ENCODE assay signal across 30 cellular contexts in the genomic region with DNA sequence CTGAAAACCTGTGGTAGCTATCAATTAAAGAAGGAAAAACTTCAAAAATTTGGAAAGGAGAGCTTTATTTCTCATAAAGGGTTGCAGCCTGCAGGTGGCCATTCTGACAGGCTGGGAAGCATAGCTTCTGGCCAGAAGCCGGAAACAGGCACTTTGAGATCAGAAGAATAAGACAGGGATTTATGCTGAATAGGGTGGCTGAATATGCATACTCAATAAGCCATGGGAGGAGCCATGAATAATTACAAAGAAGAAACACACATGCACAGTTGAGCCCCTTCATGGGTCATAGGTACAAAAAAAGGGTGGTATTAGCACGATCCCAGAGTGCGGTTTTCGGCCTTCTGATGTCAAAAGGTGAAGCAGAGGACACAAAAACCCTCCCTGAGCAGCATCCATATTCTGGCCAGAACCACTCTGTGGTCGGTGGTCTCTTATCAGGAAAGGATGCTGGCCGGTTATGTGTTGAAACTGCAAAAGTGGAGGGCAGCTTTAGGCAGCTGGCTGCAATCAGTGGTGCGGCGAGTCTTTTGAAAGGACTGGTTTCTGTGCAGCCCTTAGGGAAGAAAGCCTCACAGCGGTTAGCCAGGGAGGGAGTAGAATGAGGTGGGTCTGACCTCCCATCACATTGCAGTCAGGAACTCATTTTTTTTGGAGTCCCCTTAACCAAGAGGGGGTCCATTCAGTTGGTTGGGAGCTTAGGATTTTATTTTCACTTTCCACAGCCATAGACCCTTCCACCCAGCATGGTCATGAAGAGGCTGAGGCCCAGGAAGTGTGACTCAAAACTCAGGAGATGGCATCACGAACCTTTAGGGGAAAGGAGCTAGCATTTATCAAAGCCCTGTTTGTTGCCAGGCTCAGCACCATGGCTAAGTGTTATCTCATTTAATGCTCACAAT. TPM values are rescaled to one million over a fixed set of nuclear protein-coding genes. Genes with fewer than 3 reads are reported as not detected.
DNase-seq lines count a peak whose midpoint lies in the region; TF ChIP-seq lines count a peak whose summit lies in the region.
"Had no signal": no experiment of that assay in that cellular context is flagged by ENCODE, and none has a peak within 500 bp of the region (broad histone marks: within the 10 kb centered on the region; RNA-seq: fewer than 3 reads in every experiment).

No MANE protein-coding gene starts in this region.

- CTCF ChIA-PET in Caco-2 (lab: Charles Lee) (interaction anchor here (1.3 kb wide), 1 partner anchor 413 kb away, joined by 5 read pairs; no protein-coding TSS in a partner anchor), RWPE1 (lab: Yijun Ruan, JAX) (interaction anchor here (0.6 to 1.0 kb wide), 2 partner anchors 16 to 34 kb away, joined by 3 to 4 read pairs; no protein-coding TSS in a partner anchor)

- no peak overlapping the region for H3K4me3 ChIP-seq in Caco-2 (ENCODE audit: low read depth, low read length)
- H3K4me3 ChIP-seq: BLaER1, MG63, skin epidermis, stomach, tibial nerve had no signal

- peak overlapping the region; percentile 50 for H3K27ac Mint-ChIP-seq in Caco-2 (ENCODE audit: unreplicated experiment)
- H3K27ac Mint-ChIP-seq in neural crest cell (ENCODE audit: unreplicated experiment), result peak overlapping the region; percentile 81
- no peak overlapping the region for H3K27ac Mint-ChIP-seq in activated T-helper 1 cell treated with anti-CD3 and anti-CD28 coated beads, Interleukin-12 subunit alpha, Interleukin-12 subunit beta, Interleukin-2, Interleukin-4 antibody, amounts not matched to agents 30 ng/mL and 10 ng/mL and 1 ng/mL, durations not matched to agents 14 hours and 24 hours and 36 hours
- no peak overlapping the region for H3K27ac Mint-ChIP-seq in mesothelial cell of epicardium
- H3K27ac Mint-ChIP-seq: activated CD4-positive, alpha-beta T cell treated with anti-CD3 and anti-CD28 coated beads for 36 hours; activated naive CD4-positive, alpha-beta T cell treated with anti-CD3 and anti-CD28 coated beads for 36 hours; activated T-cell treated with anti-CD3 and anti-CD28 coated beads, Interleukin-2, amount 50 U/mL, for 72 hours; T-helper 17 cell had no signal

- intact Hi-C loops in Caco-2 (cut with micrococcal nuclease; ENCODE audit: unreplicated experiment), result no loop called here
- intact Hi-C loops in activated T-helper 1 cell treated with anti-CD3 and anti-CD28 coated beads, Interleukin-12 subunit alpha, Interleukin-12 subunit beta, Interleukin-2, Interleukin-4 antibody, amounts not matched to agents 30 ng/mL and 10 ng/mL and 1 ng/mL, durations not matched to agents 14 hours and 24 hours and 36 hours (cut with micrococcal nuclease), result no loop called here

- H3K9me3 ChIP-seq in Caco-2, result no peaks in the 10 kb centered on the region
- H3K9me3 ChIP-seq: BLaER1, MG63, stomach, tibial nerve had no signal

- POLR2A ChIA-PET in Caco-2 (lab: Charles Lee) (interaction anchor here (0.9 kb wide), 1 partner anchor 35 kb away, joined by 5 read pairs; a partner anchor contains a TSS), RWPE1 (lab: Yijun Ruan, JAX; ENCODE audit: low non-redundant PET) (no interaction called here)

- TF ChIP-seq CTCF in Caco-2 (IDR thresholded peaks at IDR 0.05; ENCODE audit: insufficient read depth in 1 of 2, low read depth in 1 of 2, low read length in 1 of 2, severe bottlenecking in 1 of 2, unreplicated experiment in 1 of 2), result no peak
- no peak for TF ChIP-seq CTCF in neural crest cell (conservative IDR thresholded peaks at IDR 0.05)
- TF ChIP-seq CTCF in RWPE1 (conservative IDR thresholded peaks at IDR 0.05; ENCODE audit: low read depth), result no peak
- TF ChIP-seq CTCF in mesothelial cell of epicardium (IDR thresholded peaks at IDR 0.05; ENCODE audit: unreplicated experiment), result no peak

- H3K4me3 Mint-ChIP-seq in Caco-2 (ENCODE audit: unreplicated experiment), result no peak overlapping the region
- H3K4me3 Mint-ChIP-seq in neural crest cell, result no peak overlapping the region
- H3K4me3 Mint-ChIP-seq in activated T-helper 1 cell treated with anti-CD3 and anti-CD28 coated beads, Interleukin-12 subunit alpha, Interleukin-12 subunit beta, Interleukin-2, Interleukin-4 antibody, amounts not matched to agents 30 ng/mL and 10 ng/mL and 1 ng/mL, durations not matched to agents 14 hours and 24 hours and 36 hours, result no peak overlapping the region
- no peak overlapping the region for H3K4me3 Mint-ChIP-seq in mesothelial cell of epicardium
- H3K4me3 Mint-ChIP-seq: activated CD4-positive, alpha-beta T cell treated with anti-CD3 and anti-CD28 coated beads for 36 hours; activated naive CD4-positive, alpha-beta T cell treated with anti-CD3 and anti-CD28 coated beads for 36 hours; activated T-cell treated with anti-CD3 and anti-CD28 coated beads, Interleukin-2, amount 50 U/mL, for 72 hours; naive thymus-derived CD8-positive, alpha-beta T cell; T-helper 17 cell had no signal

- H3K4me1 ChIP-seq in Caco-2, result peaks cover 20% of the 10 kb centered on the region
- H3K4me1 ChIP-seq: BLaER1, tibial nerve had no signal

- H3K4me1 Mint-ChIP-seq in Caco-2 (ENCODE audit: low read depth, unreplicated experiment) (peaks cover 29% of the 10 kb centered on the region), neural crest cell (peaks cover 52% of the 10 kb centered on the region), mesothelial cell of epicardium (no peaks in the 10 kb centered on the region)
- no peaks in the 10 kb centered on the region for H3K4me1 Mint-ChIP-seq in activated T-helper 1 cell treated with anti-CD3 and anti-CD28 coated beads, Interleukin-12 subunit alpha, Interleukin-12 subunit beta, Interleukin-2, Interleukin-4 antibody, amounts not matched to agents 30 ng/mL and 10 ng/mL and 1 ng/mL, durations not matched to agents 14 hours and 24 hours and 36 hours (ENCODE audit: low read depth)
- H3K4me1 Mint-ChIP-seq: activated CD4-positive, alpha-beta T cell treated with anti-CD3 and anti-CD28 coated beads for 36 hours; T-helper 17 cell had no signal

- DNase-seq in Caco-2 (no peak), M059J (ENCODE audit: low read depth) (peak; percentile 59), SW 1271 (lab: John Stamatoyannopoulos, UW) (peak; percentile 59 to 81), neural crest cell (ENCODE audit: low read depth, low spot score) (no peak), RWPE1 (ENCODE audit: low spot score) (no peak), UCSD-AML1 (lab: John Stamatoyannopoulos, UW; ENCODE audit: unreplicated experiment) (no peak), mesothelial cell of epicardium (ENCODE audit: low spot score in 2 of 2, unreplicated experiment in 2 of 2) (no peak)
- DNase-seq in activated T-helper 1 cell treated with anti-CD3 and anti-CD28 coated beads, Interleukin-12 subunit alpha, Interleukin-12 subunit beta, Interleukin-2, Interleukin-4 antibody, amounts not matched to agents 30 ng/mL and 10 ng/mL and 1 ng/mL, durations not matched to agents 14 hours and 24 hours and 36 hours (ENCODE audit: low spot score), result no peak
- DNase-seq: ACHN; activated CD4-positive, alpha-beta T cell treated with anti-CD3 and anti-CD28 coated beads for 36 hours; activated naive CD4-positive, alpha-beta T cell treated with anti-CD3 and anti-CD28 coated beads for 36 hours; activated T-cell treated with anti-CD3 and anti-CD28 coated beads, Interleukin-2, amount 50 U/mL, for 72 hours; amniotic stem cell; effector CD4-positive, alpha-beta T cell; head of caudate nucleus; KBM-7; MG63; midbrain; NCI-H1436; NCI-H524; NK-92 treated with Interleukin-12 subunit alpha and Interleukin-12 subunit beta, amount 100 ng/mL, for 24 hours; stomach; T-helper 17 cell had no signal

- H3K27me3 Mint-ChIP-seq in Caco-2 (ENCODE audit: insufficient read depth, unreplicated experiment) (no peaks in the 10 kb centered on the region), neural crest cell (ENCODE audit: low read depth) (peaks cover 5% of the 10 kb centered on the region), mesothelial cell of epicardium (ENCODE audit: low read depth) (peaks cover 43% of the 10 kb centered on the region)
- H3K27me3 Mint-ChIP-seq in activated T-helper 1 cell treated with anti-CD3 and anti-CD28 coated beads, Interleukin-12 subunit alpha, Interleukin-12 subunit beta, Interleukin-2, Interleukin-4 antibody, amounts not matched to agents 30 ng/mL and 10 ng/mL and 1 ng/mL, durations not matched to agents 14 hours and 24 hours and 36 hours (ENCODE audit: insufficient read depth), result peaks cover 10% of the 10 kb centered on the region

- no peak overlapping the region for H3K27ac ChIP-seq in RWPE1
- H3K27ac ChIP-seq: BLaER1, epithelial cell of prostate, skin epidermis, stomach, tibial nerve had no signal

- H3K36me3 Mint-ChIP-seq in Caco-2 (ENCODE audit: insufficient read depth, unreplicated experiment) (no peaks in the 10 kb centered on the region), neural crest cell (ENCODE audit: low read depth) (peaks cover 3% of the 10 kb centered on the region), mesothelial cell of epicardium (no peaks in the 10 kb centered on the region)
- no peaks in the 10 kb centered on the region for H3K36me3 Mint-ChIP-seq in activated T-helper 1 cell treated with anti-CD3 and anti-CD28 coated beads, Interleukin-12 subunit alpha, Interleukin-12 subunit beta, Interleukin-2, Interleukin-4 antibody, amounts not matched to agents 30 ng/mL and 10 ng/mL and 1 ng/mL, durations not matched to agents 14 hours and 24 hours and 36 hours (ENCODE audit: low read depth)
- H3K36me3 Mint-ChIP-seq: naive thymus-derived CD8-positive, alpha-beta T cell had no signal

- BruUV-seq in Caco-2 (replicated peaks; lab: Mats Ljungman, UMichigan), result no TSS peak

- peaks cover 11% of the 10 kb centered on the region for H3K9me3 Mint-ChIP-seq in Caco-2 (ENCODE audit: unreplicated experiment)
- H3K9me3 Mint-ChIP-seq in neural crest cell, result no peaks in the 10 kb centered on the region
- H3K9me3 Mint-ChIP-seq in activated T-helper 1 cell treated with anti-CD3 and anti-CD28 coated beads, Interleukin-12 subunit alpha, Interleukin-12 subunit beta, Interleukin-2, Interleukin-4 antibody, amounts not matched to agents 30 ng/mL and 10 ng/mL and 1 ng/mL, durations not matched to agents 14 hours and 24 hours and 36 hours, result no peaks in the 10 kb centered on the region
- H3K9me3 Mint-ChIP-seq in mesothelial cell of epicardium, result no peaks in the 10 kb centered on the region
- H3K9me3 Mint-ChIP-seq: activated naive CD4-positive, alpha-beta T cell treated with anti-CD3 and anti-CD28 coated beads for 36 hours; activated T-cell treated with anti-CD3 and anti-CD28 coated beads, Interleukin-2, amount 50 U/mL, for 72 hours; naive thymus-derived CD8-positive, alpha-beta T cell had no signal

- H3K27me3 ChIP-seq in Caco-2 (replicated peaks; ENCODE audit: control insufficient read depth, insufficient read depth, low read length), result no peaks in the 10 kb centered on the region; the same call in 1 of the 2 replicates
- H3K27me3 ChIP-seq: BLaER1, MG63, tibial nerve had no signal

- no peaks in the 10 kb centered on the region for H3K36me3 ChIP-seq in Caco-2 (ENCODE audit: control insufficient read depth, insufficient read depth, low read length)
- H3K36me3 ChIP-seq: BLaER1, MG63, stomach, tibial nerve had no signal

RNA-seq across cellular contexts. Expression of a gene that starts 34.7 kb away (rescaled TPM):
- total RNA-seq in Caco-2 (2022), result 22.4 and 24.6 TPM in 2 replicates
- total RNA-seq in M059J (2014; rRNA removed; shearing (Covaris generic)), result 6.1 and 6.2 TPM in 2 replicates
- 18.5 and 21.1 TPM in 2 replicates for total RNA-seq in neural crest cell
- 16.6 and 21.7 TPM in 2 replicates for total RNA-seq in activated T-helper 1 cell treated with anti-CD3 and anti-CD28 coated beads, Interleukin-12 subunit alpha, Interleukin-12 subunit beta, Interleukin-2, Interleukin-4 antibody, amounts not matched to agents 30 ng/mL and 10 ng/mL and 1 ng/mL, durations not matched to agents 14 hours and 24 hours and 36 hours
- total RNA-seq in mesothelial cell of epicardium, result 21.8 to 25.5 TPM (median 22.6 TPM) in 3 replicates

RNA-seq across cellular contexts. Expression of a gene that starts 58.1 kb away (rescaled TPM):
- total RNA-seq in Caco-2 (2022), result 0.09 and 0.19 TPM in 2 replicates
- not detected in 2 replicates for total RNA-seq in M059J (2014; rRNA removed; shearing (Covaris generic))
- 0.14 TPM in 1 of 2 replicates, not detected in the other for total RNA-seq in neural crest cell
- total RNA-seq in activated T-helper 1 cell treated with anti-CD3 and anti-CD28 coated beads, Interleukin-12 subunit alpha, Interleukin-12 subunit beta, Interleukin-2, Interleukin-4 antibody, amounts not matched to agents 30 ng/mL and 10 ng/mL and 1 ng/mL, durations not matched to agents 14 hours and 24 hours and 36 hours, result 0.26 and 0.32 TPM in 2 replicates
- 0.09 to 0.13 TPM (median 0.11 TPM) in 3 replicates for total RNA-seq in mesothelial cell of epicardium
- total RNA-seq: activated CD4-positive, alpha-beta T cell treated with anti-CD3 and anti-CD28 coated beads for 36 hours; chondrocyte; renal cortical epithelial cell; tibial nerve had no signal

Comparison
In these comparisons a context has a peak if more than half of its experiments do, and no peak if none do; other contexts are left out.
1. DNase-seq: peak in M059J (single experiment) and SW 1271 (2 of 2); none in Caco-2 (0 of 2), neural crest cell (single experiment), activated T-helper 1 cell treated with anti-CD3 and anti-CD28 coated beads, Interleukin-12 subunit alpha, Interleukin-12 subunit beta, Interleukin-2, Interleukin-4 antibody, amounts not matched to agents 30 ng/mL and 10 ng/mL and 1 ng/mL, durations not matched to agents 14 hours and 24 hours and 36 hours (single experiment), RWPE1 (single experiment), UCSD-AML1 (single experiment) and mesothelial cell of epicardium (0 of 2).
2. H3K27ac Mint-ChIP-seq: peak in Caco-2 (single experiment) and neural crest cell (single experiment); none in activated T-helper 1 cell treated with anti-CD3 and anti-CD28 coated beads, Interleukin-12 subunit alpha, Interleukin-12 subunit beta, Interleukin-2, Interleukin-4 antibody, amounts not matched to agents 30 ng/mL and 10 ng/mL and 1 ng/mL, durations not matched to agents 14 hours and 24 hours and 36 hours (single experiment) and mesothelial cell of epicardium (single experiment).